ENCODE assay signal across 10 cellular contexts in genomic region chr10:36538945-36539586, GRCh38.
DNase-seq lines count a peak whose midpoint lies in the region; ATAC-seq, FAIRE-seq and TF ChIP-seq lines count a peak whose summit lies in the region.
"Had no signal": no experiment of that assay in that cellular context is flagged by ENCODE, and none has a peak within 500 bp of the region (broad histone marks: within the 10 kb centered on the region; RNA-seq: fewer than 3 reads in every experiment).

No MANE protein-coding gene starts in this region.

- intact Hi-C loops in stomach (cut with DNase I; ENCODE audit: low total_unique reads) = no loop called here

- H3K9ac ChIP-seq in SK-N-SH = no peak overlapping the region
- H3K9ac ChIP-seq: KMS-11 had no signal

- DNase-seq in SK-N-SH (no peak), RCC 7860 (ENCODE audit: low spot score) (peak; percentile 36), fibroblast of the aortic adventitia (ENCODE audit: low read depth) (peak; percentile 72), stomach (peak; percentile 37), SK-N-DZ (ENCODE audit: low spot score) (no peak), GM20000 (ENCODE audit: low spot score) (no peak)

- H2AFZ ChIP-seq in SK-N-SH (ENCODE audit: low read depth) = peak overlapping the region; percentile 20; the same call in 1 of the 2 replicates

- H3K4me2 ChIP-seq in SK-N-SH = no peak overlapping the region
- H3K4me2 ChIP-seq: KMS-11 had no signal

- H3K27ac ChIP-seq in SK-N-SH (ENCODE audit: low read depth in 2 of 2, low read length in 1 of 2) = peak overlapping the region in 1 of 2 experiments; percentile 60; a peak in 2 of 4 replicates
- H3K27ac ChIP-seq in stomach = no peak overlapping the region
- H3K27ac ChIP-seq: KMS-11 had no signal

- CTCF ChIA-PET in SK-N-SH (lab: Yijun Ruan, JAX) = no interaction called here

- no peak for TF ChIP-seq RAD21 in SK-N-SH (IDR thresholded peaks at IDR 0.05; ENCODE audit: low read length)

- FAIRE-seq in RCC 7860 (lab: Jason Lieb, UNC) = no peak

- H3K79me2 ChIP-seq in SK-N-SH (ENCODE audit: insufficient read depth) = no peaks in the 10 kb centered on the region

- 59% methylated on average over 3 of the region's 3 CpGs for WGBS in SK-N-SH (ENCODE audit: low lambda C conversion rate)
- WGBS in stomach, 5 donors = 34 to 40% (median 35%) methylated on average over 3 of the region's 3 CpGs

- H3K9me3 ChIP-seq in SK-N-SH (no peaks in the 10 kb centered on the region), stomach (no peaks in the 10 kb centered on the region)

- no peak overlapping the region for H3K4me3 ChIP-seq in SK-N-SH (ENCODE audit: low read depth in 2 of 2, low read length in 1 of 2)
- no peak overlapping the region for H3K4me3 ChIP-seq in fibroblast of the aortic adventitia (ENCODE audit: low read depth, low read length)
- H3K4me3 ChIP-seq in stomach = no peak overlapping the region

- no peaks in the 10 kb centered on the region for H3K36me3 ChIP-seq in SK-N-SH (replicated peaks in 1 of 2; ENCODE audit: control insufficient read depth in 1 of 2, insufficient read depth in 2 of 2, low read length in 1 of 2)
- H3K36me3 ChIP-seq in stomach = no peaks in the 10 kb centered on the region

- H3K9me2 ChIP-seq in SK-N-SH = no peaks in the 10 kb centered on the region

- 0 out of 4 replicates have a peak, but pooled peaks of 1 of the 2 experiments have one; percentile 8 for TF ChIP-seq EP300 in SK-N-SH (IDR thresholded peaks at IDR 0.05; ENCODE audit: borderline replicate concordance in 1 of 2, low read depth in 1 of 2, low read length in 1 of 2)
- TF ChIP-seq EP300 in stomach (IDR thresholded peaks at IDR 0.05) = no peak

- H3F3A ChIP-seq in SK-N-SH (replicated peaks; ENCODE audit: insufficient read depth) = peaks cover 7% of the 10 kb centered on the region

- no peak for TF ChIP-seq POLR2A in stomach (IDR thresholded peaks at IDR 0.05)

- TF ChIP-seq CTCF in SK-N-SH (IDR thresholded peaks at IDR 0.05) (no peak), fibroblast of the aortic adventitia (IDR thresholded peaks at IDR 0.05; ENCODE audit: insufficient read depth, low read length) (no peak), stomach (IDR thresholded peaks at IDR 0.05) (no peak), GM20000 (IDR thresholded peaks at IDR 0.05; ENCODE audit: extremely low read depth, missing control alignments) (no peak)

- no peaks in the 10 kb centered on the region for H4K20me1 ChIP-seq in SK-N-SH (ENCODE audit: insufficient read depth)

- H3K27me3 ChIP-seq in SK-N-SH (ENCODE audit: insufficient read depth) (no peaks in the 10 kb centered on the region), stomach (no peaks in the 10 kb centered on the region)

- peaks cover 4 to 19% of the 10 kb centered on the region in 2 experiments; a peak in 2 of 4 replicates for H3K4me1 ChIP-seq in SK-N-SH (ENCODE audit: control insufficient read depth in 1 of 2, insufficient read depth in 2 of 2, low read depth in 1 of 2, low read length in 1 of 2)
- H3K4me1 ChIP-seq in stomach = peaks cover 0 to 5% (median 0%) of the 10 kb centered on the region in 4 donors

- POLR2A ChIA-PET in SK-N-SH (lab: Yijun Ruan, JAX) = no interaction called here

- no peak for ATAC-seq in SK-N-SH treated with all-trans-retinoic acid at 6 μM for 48 hours
- ATAC-seq in HG02763 (IDR thresholded peaks at IDR 0.05; ENCODE audit: unreplicated experiment) = no peak
- ATAC-seq: left lobe of liver had no signal

TF ChIP-seq in SK-N-SH, 30 proteins besides CTCF, POLR2A, EP300 and RAD21:
- TF ChIP-seq MAX (IDR thresholded peaks at IDR 0.05; ENCODE audit: low read depth) (no peak), ELF1 (IDR thresholded peaks at IDR 0.05) (no peak)
TF ChIP-seq in SK-N-SH: peak in this region for 0.

TF ChIP-seq in SK-N-SH treated with all-trans-retinoic acid at 6 μM for 48 hours, 23 proteins besides CTCF, POLR2A, EP300 and RAD21:
- no peak for TF ChIP-seq RARB (CRISPR knock-in tag; IDR thresholded peaks at IDR 0.05)
- no peak for TF ChIP-seq PATZ1 (CRISPR knock-in tag; IDR thresholded peaks at IDR 0.05; ENCODE audit: borderline replicate concordance)
- no peak for TF ChIP-seq TSHZ2 (CRISPR knock-in tag; IDR thresholded peaks at IDR 0.05)
- TF ChIP-seq CSDC2 (CRISPR knock-in tag; IDR thresholded peaks at IDR 0.05) = no peak
- TF ChIP-seq TCF4 (CRISPR knock-in tag; IDR thresholded peaks at IDR 0.05; ENCODE audit: borderline replicate concordance) = no peak
- no peak for TF ChIP-seq ZNF8 (CRISPR knock-in tag; IDR thresholded peaks at IDR 0.05)
- no peak for TF ChIP-seq POU6F1 (CRISPR knock-in tag; IDR thresholded peaks at IDR 0.05; ENCODE audit: borderline replicate concordance, low read depth)
- no peak for TF ChIP-seq ZFP30 (CRISPR knock-in tag; IDR thresholded peaks at IDR 0.05)
- no peak for TF ChIP-seq OSR1 (CRISPR knock-in tag; IDR thresholded peaks at IDR 0.05)
- no peak for TF ChIP-seq PPARA (CRISPR knock-in tag; IDR thresholded peaks at IDR 0.05; ENCODE audit: borderline replicate concordance)
- TF ChIP-seq TOX (CRISPR knock-in tag; IDR thresholded peaks at IDR 0.05; ENCODE audit: borderline replicate concordance) = no peak
- TF ChIP-seq CREB5 (CRISPR knock-in tag; IDR thresholded peaks at IDR 0.05; ENCODE audit: low read depth) = no peak

Comparison
In these comparisons a context has a peak if more than half of its experiments do, and no peak if none do; other contexts are left out.
1. DNase-seq: peak in RCC 7860 (single experiment), fibroblast of the aortic adventitia (single experiment) and stomach (single experiment); none in SK-N-SH (single experiment), SK-N-DZ (single experiment) and GM20000 (single experiment).